8 cellular contexts compared by ENCODE assay signal in the genomic region with DNA sequence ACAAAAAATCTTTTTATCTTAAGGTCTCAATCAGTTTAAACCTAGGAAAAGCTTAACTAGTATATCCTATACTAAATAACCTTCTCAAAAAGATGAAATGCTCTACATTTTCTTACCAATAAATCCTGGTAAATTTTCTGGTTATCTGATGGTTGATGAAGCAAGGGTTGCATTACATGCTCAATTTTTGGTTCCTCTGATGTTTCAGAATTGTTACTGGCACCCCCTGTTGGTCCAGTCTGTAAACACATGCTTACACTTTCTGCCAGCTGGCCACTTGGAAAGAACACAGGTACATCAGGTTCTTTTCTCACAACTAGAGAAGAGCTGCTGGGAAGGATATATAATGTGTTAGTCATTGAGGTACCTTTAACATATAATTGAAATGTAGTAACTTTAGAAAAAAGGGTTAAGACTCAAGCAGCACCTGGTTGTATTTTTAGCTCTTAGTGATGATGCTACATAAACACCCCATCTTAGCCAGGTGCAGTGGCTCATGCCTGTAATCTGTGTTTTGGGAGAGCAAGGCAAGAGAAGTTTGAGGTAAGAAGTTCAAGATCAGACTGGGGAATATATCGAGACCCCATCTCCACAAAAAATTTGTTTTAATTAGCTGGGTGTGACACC. TPM values are rescaled to one million over a fixed set of nuclear protein-coding genes. Genes with fewer than 3 reads are reported as not detected.
DNase-seq lines count a peak whose midpoint lies in the region; ATAC-seq lines count a peak whose summit lies in the region.

No MANE protein-coding gene starts in this region.

- H3K4me3 Mint-ChIP-seq in activated T-helper 1 cell treated with anti-CD3 and anti-CD28 coated beads, Interleukin-12 subunit alpha, Interleukin-12 subunit beta, Interleukin-2, Interleukin-4 antibody, amounts not matched to agents 30 ng/mL and 10 ng/mL and 1 ng/mL, durations not matched to agents 14 hours and 24 hours and 36 hours: no peak overlapping the region

- peaks cover 27% of the 10 kb centered on the region for H3K36me3 Mint-ChIP-seq in activated T-helper 1 cell treated with anti-CD3 and anti-CD28 coated beads, Interleukin-12 subunit alpha, Interleukin-12 subunit beta, Interleukin-2, Interleukin-4 antibody, amounts not matched to agents 30 ng/mL and 10 ng/mL and 1 ng/mL, durations not matched to agents 14 hours and 24 hours and 36 hours (ENCODE audit: low read depth)

- DNase-seq in DMS114 treated with DMSO at 0.1 percent for 48 hours (lab: John Stamatoyannopoulos, UW; ENCODE audit: unreplicated experiment) (peak; percentile 46), NCI-H345 treated with DMSO at 0.1 percent for 48 hours (lab: John Stamatoyannopoulos, UW; ENCODE audit: unreplicated experiment) (peak; percentile 9), glomerular visceral epithelial cell (ENCODE audit: extremely low spot score) (peak; percentile 56), NCI-H2107 treated with DMSO at 0.1 percent for 48 hours (lab: John Stamatoyannopoulos, UW; ENCODE audit: unreplicated experiment) (no peak)
- peak; percentile 22 for DNase-seq in activated T-helper 1 cell treated with anti-CD3 and anti-CD28 coated beads, Interleukin-12 subunit alpha, Interleukin-12 subunit beta, Interleukin-2, Interleukin-4 antibody, amounts not matched to agents 30 ng/mL and 10 ng/mL and 1 ng/mL, durations not matched to agents 14 hours and 24 hours and 36 hours (ENCODE audit: low spot score)
- peak; percentile 45 for DNase-seq in stimulated activated CD4-positive, alpha-beta T cell treated with anti-CD3 and anti-CD28 coated beads, Interleukin-15, amount 100 ng/mL, for 24 hours

- intact Hi-C loops in activated T-helper 1 cell treated with anti-CD3 and anti-CD28 coated beads, Interleukin-12 subunit alpha, Interleukin-12 subunit beta, Interleukin-2, Interleukin-4 antibody, amounts not matched to agents 30 ng/mL and 10 ng/mL and 1 ng/mL, durations not matched to agents 14 hours and 24 hours and 36 hours (cut with micrococcal nuclease): loop anchor here (1.0 kb wide), 2 partner anchors 70 to 84 kb away; no protein-coding TSS in a partner anchor

- H3K27ac Mint-ChIP-seq in activated T-helper 1 cell treated with anti-CD3 and anti-CD28 coated beads, Interleukin-12 subunit alpha, Interleukin-12 subunit beta, Interleukin-2, Interleukin-4 antibody, amounts not matched to agents 30 ng/mL and 10 ng/mL and 1 ng/mL, durations not matched to agents 14 hours and 24 hours and 36 hours: no peak overlapping the region

- no peaks in the 10 kb centered on the region for H3K9me3 Mint-ChIP-seq in activated T-helper 1 cell treated with anti-CD3 and anti-CD28 coated beads, Interleukin-12 subunit alpha, Interleukin-12 subunit beta, Interleukin-2, Interleukin-4 antibody, amounts not matched to agents 30 ng/mL and 10 ng/mL and 1 ng/mL, durations not matched to agents 14 hours and 24 hours and 36 hours

- H3K4me1 Mint-ChIP-seq in activated T-helper 1 cell treated with anti-CD3 and anti-CD28 coated beads, Interleukin-12 subunit alpha, Interleukin-12 subunit beta, Interleukin-2, Interleukin-4 antibody, amounts not matched to agents 30 ng/mL and 10 ng/mL and 1 ng/mL, durations not matched to agents 14 hours and 24 hours and 36 hours (ENCODE audit: low read depth): no peaks in the 10 kb centered on the region

- no peaks in the 10 kb centered on the region for H3K27me3 Mint-ChIP-seq in activated T-helper 1 cell treated with anti-CD3 and anti-CD28 coated beads, Interleukin-12 subunit alpha, Interleukin-12 subunit beta, Interleukin-2, Interleukin-4 antibody, amounts not matched to agents 30 ng/mL and 10 ng/mL and 1 ng/mL, durations not matched to agents 14 hours and 24 hours and 36 hours (ENCODE audit: insufficient read depth)

- peak; percentile 52 for ATAC-seq in GM21717 (IDR thresholded peaks at IDR 0.05; ENCODE audit: unreplicated experiment)
- ATAC-seq in GM21737 (IDR thresholded peaks at IDR 0.05; ENCODE audit: unreplicated experiment): no peak

RNA-seq across cellular contexts. Expression of a gene that starts 30.9 kb away (rescaled TPM):
- not detected in 2 replicates for total RNA-seq in activated T-helper 1 cell treated with anti-CD3 and anti-CD28 coated beads, Interleukin-12 subunit alpha, Interleukin-12 subunit beta, Interleukin-2, Interleukin-4 antibody, amounts not matched to agents 30 ng/mL and 10 ng/mL and 1 ng/mL, durations not matched to agents 14 hours and 24 hours and 36 hours

RNA-seq across cellular contexts. Expression of a gene that starts 51.0 kb away (rescaled TPM):
- total RNA-seq in activated T-helper 1 cell treated with anti-CD3 and anti-CD28 coated beads, Interleukin-12 subunit alpha, Interleukin-12 subunit beta, Interleukin-2, Interleukin-4 antibody, amounts not matched to agents 30 ng/mL and 10 ng/mL and 1 ng/mL, durations not matched to agents 14 hours and 24 hours and 36 hours: 25.8 and 26.3 TPM in 2 replicates
